14 cellular contexts compared by ENCODE assay signal in genomic region chr3:6132684-6133432, GRCh38.
"Had no signal": no experiment of that assay in that cellular context is flagged by ENCODE, and none has a peak within 500 bp of the region (broad histone marks: within the 10 kb centered on the region; RNA-seq: fewer than 3 reads in every experiment).

No MANE protein-coding gene starts in this region.

- ATAC-seq: activated CD8-positive, alpha-beta memory T cell treated with anti-CD3 and anti-CD28 coated beads, Interleukin-2, amount 10 ng/mL, durations not matched to agents 7 days and 5 days; stimulated activated naive CD8-positive, alpha-beta T cell treated with anti-CD3 and anti-CD28 coated beads, Interleukin-15, Interleukin-2, amounts not matched to agents 100 U/mL and 50 U/mL, for 24 hours had no signal

- H3K36me3 ChIP-seq: suprapubic skin had no signal

- H3K4me3 ChIP-seq: suprapubic skin had no signal

- H3K4me1 ChIP-seq: suprapubic skin had no signal

- H3K9me3 ChIP-seq: suprapubic skin had no signal

- H3K27ac ChIP-seq: suprapubic skin had no signal

- H3K27me3 ChIP-seq: suprapubic skin had no signal

- DNase-seq: activated CD4-positive, alpha-beta T cell treated with anti-CD3 and anti-CD28 coated beads, Interleukin-2, amount 50 U/mL, for 48 hours; activated CD4-positive, CD25-positive, alpha-beta regulatory T cell treated with anti-CD3 and anti-CD28 coated beads, Interleukin-2, amount 50 U/mL, for 72 hours; activated CD8-positive, alpha-beta memory T cell treated with anti-CD3 and anti-CD28 coated beads, Interleukin-2, amount 10 ng/mL, durations not matched to agents 7 days and 5 days; activated effector memory CD4-positive, alpha-beta T cell treated with Interleukin-2 at 50 U/mL for 16 hours; activated T-cell treated with anti-CD3 and anti-CD28 coated beads, Interleukin-2, amount 50 U/mL, for 24 hours; amygdala; dermis blood vessel endothelial cell; endodermal cell; erythroblast; hippocampal formation; stimulated activated CD4-positive, alpha-beta T cell treated with anti-CD3 and anti-CD28 coated beads, Interleukin-2, amount 100 ng/mL, for 48 hours; stimulated activated CD8-positive, alpha-beta memory T cell treated with anti-CD3 and anti-CD28 coated beads, Interleukin-4, amount 100 ng/mL, for 48 hours; stimulated activated naive CD8-positive, alpha-beta T cell treated with anti-CD3 and anti-CD28 coated beads, Interleukin-15, Interleukin-2, amounts not matched to agents 100 U/mL and 50 U/mL, for 24 hours had no signal
